Comparison of ENCODE assay signal across 15 cellular contexts in genomic region chr10:38118072-38118807, GRCh38. TPM values are rescaled to one million over a fixed set of nuclear protein-coding genes. Genes with fewer than 3 reads are reported as not detected.
DNase-seq lines count a peak whose midpoint lies in the region; TF ChIP-seq lines count a peak whose summit lies in the region.
"Had no signal": no experiment of that assay in that cellular context is flagged by ENCODE, and none has a peak within 500 bp of the region (broad histone marks: within the 10 kb centered on the region; RNA-seq: fewer than 3 reads in every experiment).

No MANE protein-coding gene starts in this region.

- peak overlapping the region; percentile 12 for H3K27ac Mint-ChIP-seq in activated naive CD4-positive, alpha-beta T cell treated with anti-CD3 and anti-CD28 coated beads for 36 hours
- H3K27ac Mint-ChIP-seq: memory B cell had no signal

- H3K9ac ChIP-seq in colonic mucosa (ENCODE audit: low read depth in 2 of 2, low read length in 2 of 2), result no peak overlapping the region

- peaks cover 72% of the 10 kb centered on the region for H3K36me3 Mint-ChIP-seq in activated naive CD4-positive, alpha-beta T cell treated with anti-CD3 and anti-CD28 coated beads for 36 hours (ENCODE audit: low read depth)

- H3K27ac ChIP-seq in colonic mucosa, result no peak overlapping the region
- H3K27ac ChIP-seq: pancreas, SJCRH30, VCaP had no signal

- H3K4me3 Mint-ChIP-seq in activated naive CD4-positive, alpha-beta T cell treated with anti-CD3 and anti-CD28 coated beads for 36 hours, result no peak overlapping the region
- H3K4me3 Mint-ChIP-seq: memory B cell had no signal

- H3K4me3 ChIP-seq in epithelial cell of proximal tubule (ENCODE audit: low read depth, low read length) (no peak overlapping the region), colonic mucosa (no peak overlapping the region)
- H3K4me3 ChIP-seq: pancreas, SJCRH30 had no signal

- H3K27me3 ChIP-seq in colonic mucosa, result no peaks in the 10 kb centered on the region
- H3K27me3 ChIP-seq: pancreas, SJCRH30 had no signal

- H3K4me1 Mint-ChIP-seq in activated naive CD4-positive, alpha-beta T cell treated with anti-CD3 and anti-CD28 coated beads for 36 hours (ENCODE audit: low read depth), result no peaks in the 10 kb centered on the region
- H3K4me1 Mint-ChIP-seq: memory B cell had no signal

- H3K4me1 ChIP-seq in colonic mucosa, result no peaks in the 10 kb centered on the region
- H3K4me1 ChIP-seq: pancreas, SJCRH30 had no signal

- DNase-seq in activated naive CD4-positive, alpha-beta T cell treated with anti-CD3 and anti-CD28 coated beads for 36 hours, result no peak
- DNase-seq in activated naive CD4-positive, alpha-beta T cell treated with anti-CD3 and anti-CD28 coated beads, Interleukin-2, amount 50 U/mL, for 16 hours, result no peak
- DNase-seq in OCI-M1 (lab: John Stamatoyannopoulos, UW), result peak; percentile 28
- DNase-seq in epithelial cell of proximal tubule (ENCODE audit: low read depth), result peak; percentile 13
- DNase-seq in renal cortical epithelial cell (ENCODE audit: low read depth), result peak; percentile 27
- no peak for DNase-seq in AML-193 (lab: John Stamatoyannopoulos, UW)
- no peak for DNase-seq in activated CD4-positive, CD25-positive, alpha-beta regulatory T cell (lab: John Stamatoyannopoulos, UW)
- DNase-seq in colonic mucosa, result no peak
- DNase-seq: HCEC 1CT; NCI-H1436 treated with DMSO at 0.1 percent for 48 hours; pancreas; stimulated activated CD8-positive, alpha-beta memory T cell treated with anti-CD3 and anti-CD28 coated beads, Interleukin-4, amount 100 ng/mL, for 48 hours had no signal

- intact Hi-C loops in activated naive CD4-positive, alpha-beta T cell treated with anti-CD3 and anti-CD28 coated beads for 36 hours (cut with micrococcal nuclease), result no loop called here
- intact Hi-C loops in colonic mucosa (cut with DNase I), result no loop called here

- CTCF ChIA-PET in activated naive CD4-positive, alpha-beta T cell treated with anti-CD3 and anti-CD28 coated beads for 36 hours (lab: Charles Lee), result no interaction called here

- H3K27me3 Mint-ChIP-seq in activated naive CD4-positive, alpha-beta T cell treated with anti-CD3 and anti-CD28 coated beads for 36 hours (ENCODE audit: low read depth), result no peaks in the 10 kb centered on the region
- H3K27me3 Mint-ChIP-seq: memory B cell had no signal

- H3K9me3 Mint-ChIP-seq in activated naive CD4-positive, alpha-beta T cell treated with anti-CD3 and anti-CD28 coated beads for 36 hours, result peaks cover 74% of the 10 kb centered on the region

- peaks cover 3% of the 10 kb centered on the region for H3K9me3 ChIP-seq in colonic mucosa

- no peaks in the 10 kb centered on the region for H3K36me3 ChIP-seq in colonic mucosa

- TF ChIP-seq CTCF in epithelial cell of proximal tubule (conservative IDR thresholded peaks at IDR 0.05; ENCODE audit: low read depth, low read length), result no peak
- TF ChIP-seq CTCF in colonic mucosa (IDR thresholded peaks at IDR 0.05), result no peak

RNA-seq across cellular contexts. Expression of gene ZNF37A, which starts 24.1 kb away (rescaled TPM):
- total RNA-seq in activated naive CD4-positive, alpha-beta T cell treated with anti-CD3 and anti-CD28 coated beads for 36 hours, result 10 to 100 TPM; 15.5 to 18.8 TPM
- total RNA-seq in epithelial cell of proximal tubule, result 3.7 and 12.5 TPM in 2 replicates
- 11.3 and 20.1 TPM in 2 replicates for total RNA-seq in renal cortical epithelial cell
- 1 to 10 TPM; 8.3 to 9.1 TPM for total RNA-seq in colonic mucosa

Comparison
In these comparisons a context has a peak if more than half of its experiments do, and no peak if none do; other contexts are left out.
1. DNase-seq: peak in OCI-M1 (single experiment), epithelial cell of proximal tubule (single experiment) and renal cortical epithelial cell (single experiment); none in activated naive CD4-positive, alpha-beta T cell treated with anti-CD3 and anti-CD28 coated beads for 36 hours (single experiment), activated naive CD4-positive, alpha-beta T cell treated with anti-CD3 and anti-CD28 coated beads, Interleukin-2, amount 50 U/mL, for 16 hours (single experiment), AML-193 (0 of 2), activated CD4-positive, CD25-positive, alpha-beta regulatory T cell (0 of 4) and colonic mucosa (single experiment).